In genomic region chr5:10627185-10628115, GRCh38 we compare ENCODE assay signal across 8 cellular contexts.
DNase-seq lines count a peak whose midpoint lies in the region; ATAC-seq and TF ChIP-seq lines count a peak whose summit lies in the region.

No MANE protein-coding gene starts in this region.

- peaks cover 41% of the 10 kb centered on the region for H3K4me1 ChIP-seq in OCI-LY7 (ENCODE audit: insufficient read depth, low read length, poor library complexity, severe bottlenecking)

- H3K9me3 ChIP-seq in OCI-LY7 (ENCODE audit: low read length), result peaks cover 3% of the 10 kb centered on the region; the same call in 1 of the 2 replicates

- intact Hi-C loops in OCI-LY7 (cut with micrococcal nuclease; ENCODE audit: unreplicated experiment), result loop anchor here (1.0 to 5.0 kb wide), 7 partner anchors 20 to 343 kb away; partner anchors contain the start of genes DAP and MARCHF6

- no peaks in the 10 kb centered on the region for H3K79me2 ChIP-seq in OCI-LY7 (ENCODE audit: insufficient read depth, low read depth, low read length)

- no TSS peak for BruUV-seq in OCI-LY7 (replicated peaks; lab: Mats Ljungman, UMichigan)

- TF ChIP-seq POLR2A in erythroblast (IDR thresholded peaks at IDR 0.05; ENCODE audit: low read length), result no peak

- H3K9me2 ChIP-seq in OCI-LY7 (ENCODE audit: insufficient read depth, low read length), result no peaks in the 10 kb centered on the region

- peak; percentile 96 for TF ChIP-seq CTCF in OCI-LY7 (conservative IDR thresholded peaks at IDR 0.05; ENCODE audit: low read length)

- peak; percentile 51 for ATAC-seq in GM21528 (IDR thresholded peaks at IDR 0.05; ENCODE audit: low FRiP score, unreplicated experiment)

- H3K4me3 ChIP-seq in OCI-LY7 (ENCODE audit: low read depth, low read length, poor library complexity, severe bottlenecking), result peak overlapping the region; percentile 60

- peak overlapping the region; percentile 80 for H3K4me2 ChIP-seq in OCI-LY7 (ENCODE audit: low read length)

- H3K36me3 ChIP-seq in OCI-LY7 (ENCODE audit: insufficient read depth, low read length), result no peaks in the 10 kb centered on the region; the same call in 1 of the 2 replicates

- H4K20me1 ChIP-seq in OCI-LY7 (ENCODE audit: insufficient read depth, low read length), result no peaks in the 10 kb centered on the region

- peak overlapping the region; percentile 66 for H2AFZ ChIP-seq in OCI-LY7 (ENCODE audit: low read length)

- POLR2A ChIA-PET in OCI-LY7 (lab: Charles Lee), result interaction anchor here (0.6 to 4.4 kb wide), 19 partner anchors 8 to 377 kb away, joined by 3 to 35 read pairs (median 3); partner anchors contain the start of gene MARCHF6

- DNase-seq in DMS153 treated with DMSO at 0.1 percent for 48 hours (lab: John Stamatoyannopoulos, UW; ENCODE audit: unreplicated experiment) (peak; percentile 98), HuH-7.5 (ENCODE audit: low spot score) (peak; percentile 93), OCI-LY7 (ENCODE audit: low spot score) (peak; percentile 93), activated T-cell treated with anti-CD3 and anti-CD28 coated beads for 48 hours (ENCODE audit: low read depth) (peak; percentile 57), erythroblast (lab: John Stamatoyannopoulos, UW) (peak; percentile 90 to 93), mucosa of gallbladder (ENCODE audit: low spot score) (peak; percentile 84)
- DNase-seq in stimulated activated CD8-positive, alpha-beta memory T cell treated with anti-CD3 and anti-CD28 coated beads, Interleukin-4, amount 100 ng/mL, for 4 hours (ENCODE audit: low read depth in 2 of 2, low spot score in 1 of 2), result peak; percentile 53 to 75

- CTCF ChIA-PET in OCI-LY7 (lab: Charles Lee; ENCODE audit: unreplicated experiment), result interaction anchor here (0.6 to 2.4 kb wide), 14 partner anchors 15 to 343 kb away, joined by 3 to 20 read pairs (median 4); no protein-coding TSS in a partner anchor

- H3K27ac ChIP-seq in OCI-LY7 (ENCODE audit: low read depth, low read length, poor library complexity, severe bottlenecking), result peak overlapping the region; percentile 53

Comparison
In these comparisons a context has a peak if more than half of its experiments do, and no peak if none do; other contexts are left out.
1. Peak in every context shown above with its lines: DNase-seq, ATAC-seq, H3K4me3 ChIP-seq and H3K27ac ChIP-seq.